ENCODE assay signal across 22 cellular contexts in the genomic region with DNA sequence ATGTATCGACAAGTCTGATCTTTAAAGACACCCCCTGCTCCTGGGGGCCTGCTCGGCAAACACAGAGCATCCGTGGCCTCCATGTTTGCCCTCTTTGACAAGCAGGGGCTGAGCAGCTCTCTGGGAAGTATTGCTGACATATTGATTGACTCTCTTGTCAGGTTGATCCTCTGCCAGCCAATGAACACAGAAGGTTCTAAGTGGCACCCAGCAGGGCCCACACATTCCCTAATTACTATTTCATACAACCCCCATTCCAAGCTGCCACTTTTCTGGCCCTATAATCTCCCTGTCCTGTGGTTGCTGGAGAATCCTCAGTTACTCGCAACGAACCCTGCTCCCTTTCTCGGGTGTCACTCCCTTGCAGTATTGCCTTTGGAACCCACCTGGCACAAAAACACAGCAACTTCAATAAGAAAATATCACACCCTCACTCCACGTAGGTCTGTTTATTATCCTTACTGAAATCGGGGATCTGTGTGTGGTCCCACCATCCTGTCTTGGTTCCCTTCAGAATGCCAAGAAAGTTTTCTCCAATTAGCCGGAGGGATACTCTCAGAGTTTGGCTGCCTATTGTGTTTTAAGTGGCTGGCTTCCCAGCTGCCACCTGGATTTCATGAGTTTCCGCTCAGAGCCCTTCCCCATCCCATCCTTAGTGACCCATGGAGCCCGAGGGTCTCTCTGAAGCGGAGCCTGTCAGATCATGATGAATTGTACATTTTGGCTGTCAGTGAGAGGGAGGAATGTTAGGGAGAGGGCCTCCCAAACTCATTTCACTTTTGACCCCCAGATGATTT.
"Had no signal": no experiment of that assay in that cellular context is flagged by ENCODE, and none has a peak within 500 bp of the region (broad histone marks: within the 10 kb centered on the region; RNA-seq: fewer than 3 reads in every experiment).

No MANE protein-coding gene starts in this region.

- ATAC-seq: activated CD8-positive, alpha-beta memory T cell treated with anti-CD3 and anti-CD28 coated beads, Interleukin-2, amount 10 ng/mL, durations not matched to agents 7 days and 5 days; activated naive CD4-positive, alpha-beta T cell treated with anti-CD3 and anti-CD28 coated beads, Interleukin-2, amount 50 U/mL, for 72 hours; activated naive CD8-positive, alpha-beta T cell treated with anti-CD3 and anti-CD28 coated beads, Interleukin-2, amount 50 U/mL, for 24 hours; activated T-cell treated with anti-CD3 and anti-CD28 coated beads, Interleukin-2, amount 50 U/mL, for 4 hours; T-helper 17 cell had no signal

- H3K9me3 ChIP-seq: Peyer's patch had no signal

- H3K4me1 ChIP-seq: Peyer's patch had no signal

- DNase-seq: activated B cell treated with CpG ODN at 0.5 μM for 24 hours; activated CD4-positive, alpha-beta T cell treated with anti-CD3 and anti-CD28 coated beads for 1 hour; activated CD4-positive, alpha-beta T cell treated with anti-CD3 and anti-CD28 coated beads, Interleukin-2, amount 10 ng/mL, durations not matched to agents 24 days and 14 days; activated CD4-positive, alpha-beta T cell treated with anti-CD3 and anti-CD28 coated beads, Interleukin-2, amount 50 U/mL, for 48 hours; activated CD8-positive, alpha-beta memory T cell treated with anti-CD3 and anti-CD28 coated beads, Interleukin-2, amount 10 ng/mL, durations not matched to agents 7 days and 5 days; activated effector memory CD4-positive, alpha-beta T cell treated with anti-CD3 and anti-CD28 coated beads, Interleukin-2, amount 50 U/mL, for 16 hours; activated naive CD4-positive, alpha-beta T cell treated with Interleukin-2 at 50 U/mL for 16 hours; activated naive CD8-positive, alpha-beta T cell treated with anti-CD3 and anti-CD28 coated beads, Interleukin-2, amount 50 U/mL, for 24 hours; activated T-cell treated with anti-CD3 and anti-CD28 coated beads, Interleukin-2, amount 50 U/mL, for 4 hours; amygdala; MV-4-11; NCI-H1092 treated with DMSO at 0.1 percent for 48 hours; NCI-H1417 treated with DMSO at 0.1 percent for 48 hours; NCI-H1694; NCI-H2029 treated with DMSO at 0.1 percent for 48 hours; NCI-H510A treated with DMSO at 0.1 percent for 48 hours; Peyer's patch; SHP77; T-helper 17 cell; T-helper 9 cell had no signal

- H3K27ac ChIP-seq: KMS-11, Peyer's patch had no signal

- H3K4me3 ChIP-seq: Peyer's patch had no signal

- H3K27me3 ChIP-seq: Peyer's patch had no signal

- H3K36me3 ChIP-seq: Peyer's patch had no signal
